Comparison of ENCODE assay signal across 1 cellular context in genomic region chr2:78721302-78722033, GRCh38.
TF ChIP-seq lines count a peak whose summit lies in the region.

No MANE protein-coding gene starts in this region.

TF ChIP-seq in K562, 482 proteins besides CTCF, POLR2A, EP300 and RAD21:
- TF ChIP-seq CHD7 (IDR thresholded peaks at IDR 0.05; ENCODE audit: low read depth, low read length) (no peak), DPF2 (IDR thresholded peaks at IDR 0.05) (no peak), CEBPB (tag; IDR thresholded peaks at IDR 0.05) (peak; percentile 57; the same call in 1 of the 2 replicates), CEBPG (CRISPR knock-in tag; IDR thresholded peaks at IDR 0.05) (no peak), CEBPG (tag; conservative IDR thresholded peaks at IDR 0.05 in 1 of 2, IDR thresholded peaks at IDR 0.05 in 1 of 2) (0 out of 4 replicates have a peak, but pooled peaks of 1 of the 2 experiments have one; percentile 45)
